Comparison of ENCODE assay signal across 18 cellular contexts in the genomic region with DNA sequence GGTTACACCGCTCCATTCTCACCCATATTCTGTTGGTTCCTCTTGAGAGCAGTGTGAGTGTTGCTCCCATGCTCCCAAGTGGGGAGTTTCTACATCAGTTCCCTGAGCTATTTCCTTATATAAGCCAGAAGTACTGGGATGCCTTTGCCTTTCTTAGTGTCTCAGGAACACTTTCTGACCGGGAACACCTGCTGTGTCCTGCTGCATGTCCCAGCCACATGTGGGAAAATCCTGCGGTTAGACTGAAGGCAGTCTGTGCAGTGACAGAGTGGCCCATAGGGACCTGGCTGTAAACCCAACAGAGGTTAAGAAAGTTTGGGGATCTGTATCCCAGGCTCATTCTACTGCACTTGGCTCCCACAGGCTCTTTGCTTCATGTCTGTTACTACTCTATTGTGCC.
DNase-seq lines count a peak whose midpoint lies in the region; ATAC-seq and TF ChIP-seq lines count a peak whose summit lies in the region.
"Had no signal": no experiment of that assay in that cellular context is flagged by ENCODE, and none has a peak within 500 bp of the region (broad histone marks: within the 10 kb centered on the region; RNA-seq: fewer than 3 reads in every experiment).

No MANE protein-coding gene starts in this region.

- peak; percentile 19 for DNase-seq in A673 (ENCODE audit: low spot score)
- DNase-seq in GM23338 (ENCODE audit: low spot score), result peak; percentile 6
- peak; percentile 50 for DNase-seq in endodermal cell
- no peak for DNase-seq in nephron progenitor cell
- DNase-seq in ACHN, result no peak
- no peak for DNase-seq in DMS53 treated with DMSO at 0.1 percent for 48 hours (lab: John Stamatoyannopoulos, UW; ENCODE audit: unreplicated experiment)
- no peak for DNase-seq in chondrocyte (ENCODE audit: low spot score)
- DNase-seq: AML-193; CD4-positive, alpha-beta memory T cell; DMS53; GM23248; H7; KG1 had no signal

- intact Hi-C loops in A673 (cut with micrococcal nuclease; ENCODE audit: unreplicated experiment), result loop anchor here (5.0 kb wide), 1 partner anchor 58 kb away; no protein-coding TSS in a partner anchor

- POLR2A ChIA-PET in A673 (lab: Charles Lee; ENCODE audit: low non-redundant PET), result no interaction called here

- H3K4me1 ChIP-seq in A673 (ENCODE audit: insufficient read depth, low read length, poor library complexity, severe bottlenecking) (peaks cover 21% of the 10 kb centered on the region), GM23338 (ENCODE audit: insufficient read depth) (peaks cover 22% of the 10 kb centered on the region), endodermal cell (ENCODE audit: control insufficient read depth, insufficient read depth, low read length) (peaks cover 18% of the 10 kb centered on the region)

- H3K27me3 Mint-ChIP-seq in GM23338 (ENCODE audit: insufficient read depth, low read depth, poor library complexity), result no peaks in the 10 kb centered on the region
- no peaks in the 10 kb centered on the region for H3K27me3 Mint-ChIP-seq in endodermal cell (ENCODE audit: insufficient read depth)
- no peaks in the 10 kb centered on the region for H3K27me3 Mint-ChIP-seq in nephron progenitor cell (ENCODE audit: low read depth, poor library complexity)
- H3K27me3 Mint-ChIP-seq in chondrocyte (ENCODE audit: low read depth), result peaks cover 1% of the 10 kb centered on the region

- H3K36me3 Mint-ChIP-seq in GM23338 (ENCODE audit: low read depth) (no peaks in the 10 kb centered on the region), endodermal cell (ENCODE audit: low read depth) (no peaks in the 10 kb centered on the region), nephron progenitor cell (ENCODE audit: low read depth) (no peaks in the 10 kb centered on the region), chondrocyte (ENCODE audit: low read depth) (no peaks in the 10 kb centered on the region)
- H3K36me3 Mint-ChIP-seq: CD14-positive monocyte; CD4-positive, alpha-beta memory T cell; IgD-negative memory B cell had no signal

- in situ Hi-C loops in ACHN (cut with HindIII; ENCODE audit: low pct_ligation_motif_present, low pct_unique_long_range_greater_than_20kb, low sequenced_read_pairs), result no loop called here

- no peak overlapping the region for H3K9ac ChIP-seq in endodermal cell (ENCODE audit: extremely low read depth, low read length, poor library complexity, severe bottlenecking)
- H3K9ac ChIP-seq: GM23248 had no signal

- 79 to 92% methylated on average over 3 of the region's 3 CpGs for WGBS in endodermal cell (ENCODE audit: insufficient coverage in 1 of 2, insufficient read length in 1 of 2), 2 experiments

- BruUV-seq in A673 (replicated peaks; lab: Mats Ljungman, UMichigan), result no TSS peak

- H3K27ac ChIP-seq in A673 (ENCODE audit: low read depth, low read length, poor library complexity, severe bottlenecking) (no peak overlapping the region), GM23338 (ENCODE audit: low read depth) (no peak overlapping the region), endodermal cell (ENCODE audit: low read depth, low read length) (no peak overlapping the region)
- H3K27ac ChIP-seq: GM23248 had no signal

- H2AFZ ChIP-seq in GM23338, result no peak overlapping the region
- H2AFZ ChIP-seq: GM23248 had no signal

- no peak overlapping the region for H3K4me2 ChIP-seq in GM23338

- no peaks in the 10 kb centered on the region for H3K27me3 ChIP-seq in A673 (replicated peaks; ENCODE audit: insufficient read depth, low read depth, low read length, poor library complexity)
- H3K27me3 ChIP-seq in GM23338 (ENCODE audit: insufficient read depth), result no peaks in the 10 kb centered on the region
- H3K27me3 ChIP-seq in endodermal cell (ENCODE audit: control insufficient read depth, insufficient read depth, low read length, poor library complexity, severe bottlenecking), result no peaks in the 10 kb centered on the region

- H3K9me3 ChIP-seq in A673 (ENCODE audit: low read depth, low read length, poor library complexity, severe bottlenecking) (no peaks in the 10 kb centered on the region), endodermal cell (ENCODE audit: control insufficient read depth, low read length) (no peaks in the 10 kb centered on the region)

- H3K9me3 Mint-ChIP-seq in GM23338, result no peaks in the 10 kb centered on the region; the same call in 1 of the 3 replicates
- H3K9me3 Mint-ChIP-seq in endodermal cell, result no peaks in the 10 kb centered on the region
- no peaks in the 10 kb centered on the region for H3K9me3 Mint-ChIP-seq in nephron progenitor cell
- no peaks in the 10 kb centered on the region for H3K9me3 Mint-ChIP-seq in chondrocyte (ENCODE audit: low read depth)
- H3K9me3 Mint-ChIP-seq: CD4-positive, alpha-beta memory T cell; IgD-negative memory B cell had no signal

- H3K36me3 ChIP-seq in A673 (ENCODE audit: insufficient read depth, low read length, poor library complexity, severe bottlenecking) (no peaks in the 10 kb centered on the region), GM23338 (ENCODE audit: insufficient read depth) (no peaks in the 10 kb centered on the region; the same call in 1 of the 2 replicates), endodermal cell (ENCODE audit: control insufficient read depth, insufficient read depth, low read length) (no peaks in the 10 kb centered on the region)

- H3K27ac Mint-ChIP-seq in GM23338 (no peak overlapping the region), endodermal cell (no peak overlapping the region), nephron progenitor cell (peak overlapping the region; percentile 64), chondrocyte (ENCODE audit: unreplicated experiment) (no peak overlapping the region)
- H3K27ac Mint-ChIP-seq: IgD-negative memory B cell had no signal

- H3K4me3 ChIP-seq in A673 (ENCODE audit: low read depth, low read length, poor library complexity, severe bottlenecking), result no peak overlapping the region
- H3K4me3 ChIP-seq in GM23338, result no peak overlapping the region
- no peak overlapping the region for H3K4me3 ChIP-seq in endodermal cell (ENCODE audit: low read length)
- H3K4me3 ChIP-seq: GM23248 had no signal

- CTCF ChIA-PET in A673 (lab: Charles Lee), result interaction anchor here (0.7 to 1.0 kb wide), 2 partner anchors 57 to 426 kb away, joined by 3 read pairs; no protein-coding TSS in a partner anchor

- H3F3A ChIP-seq in GM23338 (replicated peaks; ENCODE audit: low read depth), result no peaks in the 10 kb centered on the region

- H3K4me3 Mint-ChIP-seq in GM23338, result no peak overlapping the region
- no peak overlapping the region for H3K4me3 Mint-ChIP-seq in endodermal cell
- no peak overlapping the region for H3K4me3 Mint-ChIP-seq in nephron progenitor cell
- H3K4me3 Mint-ChIP-seq in chondrocyte (ENCODE audit: unreplicated experiment), result no peak overlapping the region
- H3K4me3 Mint-ChIP-seq: CD14-positive monocyte; CD4-positive, alpha-beta memory T cell; IgD-negative memory B cell had no signal

- no peaks in the 10 kb centered on the region for H4K20me1 ChIP-seq in GM23338 (replicated peaks; ENCODE audit: insufficient read depth)

- ATAC-seq in GM23338, result no peak
- no peak for ATAC-seq in HG03175 (IDR thresholded peaks at IDR 0.05; ENCODE audit: unreplicated experiment)
- ATAC-seq: HCT116, HepG2 had no signal

- H3K4me1 Mint-ChIP-seq in GM23338, result peaks cover 31% of the 10 kb centered on the region
- peaks cover 34% of the 10 kb centered on the region for H3K4me1 Mint-ChIP-seq in endodermal cell
- H3K4me1 Mint-ChIP-seq in nephron progenitor cell, result peaks cover 52% of the 10 kb centered on the region
- H3K4me1 Mint-ChIP-seq in chondrocyte (ENCODE audit: low read depth), result peaks cover 17% of the 10 kb centered on the region
- H3K4me1 Mint-ChIP-seq: CD14-positive monocyte, IgD-negative memory B cell had no signal

- no peak for TF ChIP-seq CTCF in A673 (conservative IDR thresholded peaks at IDR 0.05; ENCODE audit: low read depth, low read length)
- no peak for TF ChIP-seq CTCF in GM23338 (conservative IDR thresholded peaks at IDR 0.05; ENCODE audit: low read depth in 2 of 2)
- TF ChIP-seq CTCF in endodermal cell (conservative IDR thresholded peaks at IDR 0.05), result no peak
- no peak for TF ChIP-seq CTCF in nephron progenitor cell (IDR thresholded peaks at IDR 0.05)
- no peak for TF ChIP-seq CTCF in chondrocyte (IDR thresholded peaks at IDR 0.05)

- H3K9me2 ChIP-seq in GM23338 (ENCODE audit: insufficient read depth), result 0 out of 2 replicates have a peak, but pooled peaks cover 5% of the 10 kb centered on the region

- no peaks in the 10 kb centered on the region for H3K79me2 ChIP-seq in GM23338 (replicated peaks; ENCODE audit: insufficient read depth)

TF ChIP-seq in GM23338, 12 proteins besides CTCF, POLR2A, EP300 and RAD21 (continues in another document):
- TF ChIP-seq, protein P1, sequence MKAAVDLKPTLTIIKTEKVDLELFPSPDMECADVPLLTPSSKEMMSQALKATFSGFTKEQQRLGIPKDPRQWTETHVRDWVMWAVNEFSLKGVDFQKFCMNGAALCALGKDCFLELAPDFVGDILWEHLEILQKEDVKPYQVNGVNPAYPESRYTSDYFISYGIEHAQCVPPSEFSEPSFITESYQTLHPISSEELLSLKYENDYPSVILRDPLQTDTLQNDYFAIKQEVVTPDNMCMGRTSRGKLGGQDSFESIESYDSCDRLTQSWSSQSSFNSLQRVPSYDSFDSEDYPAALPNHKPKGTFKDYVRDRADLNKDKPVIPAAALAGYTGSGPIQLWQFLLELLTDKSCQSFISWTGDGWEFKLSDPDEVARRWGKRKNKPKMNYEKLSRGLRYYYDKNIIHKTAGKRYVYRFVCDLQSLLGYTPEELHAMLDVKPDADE (IDR thresholded peaks at IDR 0.05), result no peak
- TF ChIP-seq STAT1 (IDR thresholded peaks at IDR 0.05; ENCODE audit: unreplicated experiment), result no peak

Comparison
In these comparisons a context has a peak if more than half of its experiments do, and no peak if none do; other contexts are left out.
1. DNase-seq: peak in A673 (single experiment), GM23338 (single experiment) and endodermal cell (single experiment); none in nephron progenitor cell (single experiment), ACHN (single experiment), DMS53 treated with DMSO at 0.1 percent for 48 hours (single experiment) and chondrocyte (single experiment).